ENCODE assay signal across 1 cellular context in genomic region chr12:54005853-54006699, GRCh38.
TF ChIP-seq lines count a peak whose summit lies in the region.

No MANE protein-coding gene starts in this region.

TF ChIP-seq in HEK293, 187 proteins besides CTCF, POLR2A, EP300 and RAD21 (continued from another document and continues in another):
- TF ChIP-seq ZNF645 (tag by site-specific recombination; IDR thresholded peaks at IDR 0.05) (no peak), ZNF132 (tag by site-specific recombination; IDR thresholded peaks at IDR 0.05; ENCODE audit: borderline replicate concordance) (no peak), ZNF280C (tag by site-specific recombination; IDR thresholded peaks at IDR 0.05) (no peak), ZNF426 (tag by site-specific recombination; IDR thresholded peaks at IDR 0.05) (no peak), TCF7L2 (IDR thresholded peaks at IDR 0.05; ENCODE audit: borderline replicate concordance, low read depth, low read length) (no peak), OSR2 (tag by site-specific recombination; IDR thresholded peaks at IDR 0.05) (no peak), PRDM1 (tag by site-specific recombination; IDR thresholded peaks at IDR 0.05) (no peak), ZNF26 (tag by site-specific recombination; IDR thresholded peaks at IDR 0.05) (no peak), IKZF3 (tag by site-specific recombination; IDR thresholded peaks at IDR 0.05) (peak; percentile 83), ZNF558 (tag by site-specific recombination; IDR thresholded peaks at IDR 0.05) (peak; percentile 40; the same call in 1 of the 2 replicates), ZEB2 (tag by site-specific recombination; IDR thresholded peaks at IDR 0.05) (peak; percentile 82), ZBTB20 (tag by site-specific recombination; IDR thresholded peaks at IDR 0.05) (peak; percentile 51; the same call in 1 of the 2 replicates), ZNF23 (tag by site-specific recombination; IDR thresholded peaks at IDR 0.05; ENCODE audit: borderline replicate concordance) (no peak), ZBTB1 (tag by site-specific recombination; IDR thresholded peaks at IDR 0.05) (no peak), ZNF571 (tag by site-specific recombination; IDR thresholded peaks at IDR 0.05) (no peak), ZNF561 (tag by site-specific recombination; IDR thresholded peaks at IDR 0.05; ENCODE audit: borderline replicate concordance) (no peak), SETDB1 (IDR thresholded peaks at IDR 0.05; ENCODE audit: insufficient read length, low read length) (no peak), ZNF121 (tag by site-specific recombination; IDR thresholded peaks at IDR 0.05) (no peak), GLIS1 (tag by site-specific recombination; IDR thresholded peaks at IDR 0.05) (peak; percentile 37; the same call in 1 of the 2 replicates), ZBTB48 (tag by site-specific recombination; IDR thresholded peaks at IDR 0.05) (no peak), ZNF514 (tag by site-specific recombination; IDR thresholded peaks at IDR 0.05) (no peak), SCRT1 (tag by site-specific recombination; IDR thresholded peaks at IDR 0.05; ENCODE audit: borderline replicate concordance) (no peak), ZNF48 (tag by site-specific recombination; IDR thresholded peaks at IDR 0.05) (no peak), ZNF707 (tag by site-specific recombination; IDR thresholded peaks at IDR 0.05) (no peak), MEIS1 (CRISPR knock-in tag; IDR thresholded peaks at IDR 0.05; ENCODE audit: borderline replicate concordance) (no peak), ZNF660 (tag by site-specific recombination; IDR thresholded peaks at IDR 0.05) (peak; percentile 91), ZSCAN23 (tag by site-specific recombination; IDR thresholded peaks at IDR 0.05) (no peak), OVOL3 (tag by site-specific recombination; IDR thresholded peaks at IDR 0.05) (no peak), ZNF658 (tag by site-specific recombination; IDR thresholded peaks at IDR 0.05) (no peak), PRDM2 (tag by site-specific recombination; IDR thresholded peaks at IDR 0.05; ENCODE audit: borderline replicate concordance) (no peak), ZNF354C (tag by site-specific recombination; IDR thresholded peaks at IDR 0.05; ENCODE audit: borderline replicate concordance, low read depth) (no peak), KLF1 (tag by site-specific recombination; IDR thresholded peaks at IDR 0.05) (0 out of 2 replicates have a peak, but pooled peaks have one; percentile 18), ZNF114 (tag by site-specific recombination; IDR thresholded peaks at IDR 0.05) (no peak), ZNF274 (IDR thresholded peaks at IDR 0.05; ENCODE audit: low read length) (no peak), ZNF274 (tag by site-specific recombination; IDR thresholded peaks at IDR 0.05; ENCODE audit: borderline replicate concordance) (no peak), ZSCAN4 (tag by site-specific recombination; IDR thresholded peaks at IDR 0.05) (no peak), ZNF777 (tag by site-specific recombination; IDR thresholded peaks at IDR 0.05; ENCODE audit: borderline replicate concordance) (no peak), MYNN (tag by site-specific recombination; IDR thresholded peaks at IDR 0.05; ENCODE audit: borderline replicate concordance) (no peak), MZF1 (tag by site-specific recombination; IDR thresholded peaks at IDR 0.05; ENCODE audit: borderline replicate concordance) (0 out of 2 replicates have a peak, but pooled peaks have one; percentile 8), REPIN1 (tag by site-specific recombination; IDR thresholded peaks at IDR 0.05; ENCODE audit: low read depth) (no peak), ZNF2 (tag by site-specific recombination; IDR thresholded peaks at IDR 0.05) (peak; percentile 92), AEBP2 (tag by site-specific recombination; IDR thresholded peaks at IDR 0.05; ENCODE audit: borderline replicate concordance) (no peak), ZNF404 (tag by site-specific recombination; IDR thresholded peaks at IDR 0.05) (no peak), ZXDB (tag by site-specific recombination; IDR thresholded peaks at IDR 0.05) (peak; percentile 73), ZNF560 (tag by site-specific recombination; IDR thresholded peaks at IDR 0.05; ENCODE audit: borderline replicate concordance) (no peak), ZNF529 (tag by site-specific recombination; IDR thresholded peaks at IDR 0.05; ENCODE audit: insufficient replicate concordance) (no peak)
- TF ChIP-seq, protein P1, sequence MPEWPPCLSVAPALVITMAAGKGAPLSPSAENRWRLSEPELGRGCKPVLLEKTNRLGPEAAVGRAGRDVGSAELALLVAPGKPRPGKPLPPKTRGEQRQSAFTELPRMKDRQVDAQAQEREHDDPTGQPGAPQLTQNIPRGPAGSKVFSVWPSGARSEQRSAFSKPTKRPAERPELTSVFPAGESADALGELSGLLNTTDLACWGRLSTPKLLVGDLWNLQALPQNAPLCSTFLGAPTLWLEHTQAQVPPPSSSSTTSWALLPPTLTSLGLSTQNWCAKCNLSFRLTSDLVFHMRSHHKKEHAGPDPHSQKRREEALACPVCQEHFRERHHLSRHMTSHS (tag by site-specific recombination; IDR thresholded peaks at IDR 0.05): no peak
- TF ChIP-seq, protein P2, sequence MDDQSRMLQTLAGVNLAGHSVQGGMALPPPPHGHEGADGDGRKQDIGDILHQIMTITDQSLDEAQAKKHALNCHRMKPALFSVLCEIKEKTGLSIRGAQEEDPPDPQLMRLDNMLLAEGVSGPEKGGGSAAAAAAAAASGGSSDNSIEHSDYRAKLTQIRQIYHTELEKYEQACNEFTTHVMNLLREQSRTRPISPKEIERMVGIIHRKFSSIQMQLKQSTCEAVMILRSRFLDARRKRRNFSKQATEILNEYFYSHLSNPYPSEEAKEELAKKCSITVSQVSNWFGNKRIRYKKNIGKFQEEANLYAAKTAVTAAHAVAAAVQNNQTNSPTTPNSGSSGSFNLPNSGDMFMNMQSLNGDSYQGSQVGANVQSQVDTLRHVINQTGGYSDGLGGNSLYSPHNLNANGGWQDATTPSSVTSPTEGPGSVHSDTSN (CRISPR knock-in tag; IDR thresholded peaks at IDR 0.05): no peak
- TF ChIP-seq, protein P3, sequence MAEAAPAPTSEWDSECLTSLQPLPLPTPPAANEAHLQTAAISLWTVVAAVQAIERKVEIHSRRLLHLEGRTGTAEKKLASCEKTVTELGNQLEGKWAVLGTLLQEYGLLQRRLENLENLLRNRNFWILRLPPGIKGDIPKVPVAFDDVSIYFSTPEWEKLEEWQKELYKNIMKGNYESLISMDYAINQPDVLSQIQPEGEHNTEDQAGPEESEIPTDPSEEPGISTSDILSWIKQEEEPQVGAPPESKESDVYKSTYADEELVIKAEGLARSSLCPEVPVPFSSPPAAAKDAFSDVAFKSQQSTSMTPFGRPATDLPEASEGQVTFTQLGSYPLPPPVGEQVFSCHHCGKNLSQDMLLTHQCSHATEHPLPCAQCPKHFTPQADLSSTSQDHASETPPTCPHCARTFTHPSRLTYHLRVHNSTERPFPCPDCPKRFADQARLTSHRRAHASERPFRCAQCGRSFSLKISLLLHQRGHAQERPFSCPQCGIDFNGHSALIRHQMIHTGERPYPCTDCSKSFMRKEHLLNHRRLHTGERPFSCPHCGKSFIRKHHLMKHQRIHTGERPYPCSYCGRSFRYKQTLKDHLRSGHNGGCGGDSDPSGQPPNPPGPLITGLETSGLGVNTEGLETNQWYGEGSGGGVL (tag by site-specific recombination; IDR thresholded peaks at IDR 0.05): no peak
